Comparison of ENCODE assay signal across 15 cellular contexts in the genomic region with DNA sequence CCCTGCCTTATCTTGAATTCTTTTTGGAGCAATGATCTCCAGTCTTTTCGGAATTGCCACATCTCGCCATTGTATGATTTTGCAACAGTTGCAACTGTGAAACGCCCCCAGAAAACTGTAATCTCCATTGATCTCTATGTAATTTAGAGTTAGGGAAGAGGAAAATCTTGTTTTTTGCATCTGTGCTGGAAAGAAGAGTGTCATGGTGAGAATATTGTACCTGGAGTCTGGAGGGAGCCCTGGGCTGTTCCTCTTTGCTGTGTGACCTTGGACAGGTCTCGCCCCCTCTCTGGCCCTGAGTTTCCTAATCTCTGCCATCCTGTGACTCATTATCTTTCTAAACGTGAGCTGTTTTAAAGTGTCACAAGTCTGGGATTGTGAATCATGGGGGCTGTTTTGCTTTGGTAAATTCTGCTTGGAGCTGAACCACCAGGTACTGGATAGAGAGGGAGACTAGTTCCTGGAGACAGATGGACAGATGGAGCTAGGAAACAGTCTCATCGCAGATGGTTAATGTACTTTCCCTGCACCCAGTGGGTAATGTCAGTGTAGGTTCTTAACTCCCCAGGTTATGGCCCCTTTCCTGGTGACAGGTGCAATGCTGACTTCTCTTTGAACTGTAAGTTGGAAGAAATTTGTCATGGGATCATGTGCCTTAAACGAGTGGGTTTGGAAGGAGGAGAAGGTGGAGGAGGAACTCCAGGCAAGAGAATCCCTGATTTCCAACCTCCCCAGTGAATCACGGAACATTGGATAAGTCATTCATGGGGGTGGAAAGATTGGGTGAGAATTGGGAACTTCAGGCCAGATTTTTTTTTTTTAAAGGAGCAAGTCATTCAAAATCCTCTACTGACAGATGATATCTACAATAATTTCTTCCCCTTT. TPM values are rescaled to one million over a fixed set of nuclear protein-coding genes. Genes with fewer than 3 reads are reported as not detected.
DNase-seq lines count a peak whose midpoint lies in the region; ATAC-seq and TF ChIP-seq lines count a peak whose summit lies in the region.
"Had no signal": no experiment of that assay in that cellular context is flagged by ENCODE, and none has a peak within 500 bp of the region (broad histone marks: within the 10 kb centered on the region; RNA-seq: fewer than 3 reads in every experiment).

No MANE protein-coding gene starts in this region.

- H3K27me3 Mint-ChIP-seq in activated naive CD4-positive, alpha-beta T cell treated with anti-CD3 and anti-CD28 coated beads for 36 hours (ENCODE audit: low read depth) = no peaks in the 10 kb centered on the region
- H3K27me3 Mint-ChIP-seq in activated T-cell treated with anti-CD3 and anti-CD28 coated beads, Interleukin-2, amount 50 U/mL, for 4 hours (ENCODE audit: low read depth) = no peaks in the 10 kb centered on the region

- H3K4me1 ChIP-seq in RWPE2 (ENCODE audit: insufficient read depth, poor library complexity, severe bottlenecking) (peaks cover 36% of the 10 kb centered on the region), stomach (peaks cover 6 to 65% (median 37%) of the 10 kb centered on the region in 4 donors)
- H3K4me1 ChIP-seq: HAP-1 had no signal

- 65 to 73% (median 68%) methylated on average over 8 of the region's 8 CpGs for WGBS in stomach, 5 donors

- no peak for TF ChIP-seq POLR2A in stomach (IDR thresholded peaks at IDR 0.05)

- H3K36me3 ChIP-seq in RWPE2 (ENCODE audit: low read depth) (no peaks in the 10 kb centered on the region), stomach (no peaks in the 10 kb centered on the region)
- H3K36me3 ChIP-seq: suprapubic skin had no signal

- ATAC-seq in RWPE2 (ENCODE audit: low read depth) = peak; percentile 6; the same call in 2 of the 3 replicates
- ATAC-seq in activated T-cell treated with anti-CD3 and anti-CD28 coated beads, Interleukin-2, amount 50 U/mL, for 4 hours = no peak

- no peak overlapping the region for H3K4me3 Mint-ChIP-seq in activated naive CD4-positive, alpha-beta T cell treated with anti-CD3 and anti-CD28 coated beads for 36 hours
- no peak overlapping the region for H3K4me3 Mint-ChIP-seq in activated T-cell treated with anti-CD3 and anti-CD28 coated beads, Interleukin-2, amount 50 U/mL, for 4 hours
- H3K4me3 Mint-ChIP-seq: nephron progenitor cell had no signal

- peaks cover 20% of the 10 kb centered on the region for H3K4me1 Mint-ChIP-seq in activated naive CD4-positive, alpha-beta T cell treated with anti-CD3 and anti-CD28 coated beads for 36 hours (ENCODE audit: low read depth)
- H3K4me1 Mint-ChIP-seq in activated T-cell treated with anti-CD3 and anti-CD28 coated beads, Interleukin-2, amount 50 U/mL, for 4 hours (ENCODE audit: low read depth) = peaks cover 13% of the 10 kb centered on the region
- H3K4me1 Mint-ChIP-seq: nephron progenitor cell had no signal

- CTCF ChIA-PET in activated naive CD4-positive, alpha-beta T cell treated with anti-CD3 and anti-CD28 coated beads for 36 hours (lab: Charles Lee) = interaction anchor here (0.9 to 1.7 kb wide), 3 partner anchors 26 to 79 kb away, joined by 3 read pairs; no protein-coding TSS in a partner anchor

- no peak overlapping the region for H3K27ac Mint-ChIP-seq in activated naive CD4-positive, alpha-beta T cell treated with anti-CD3 and anti-CD28 coated beads for 36 hours
- H3K27ac Mint-ChIP-seq: activated T-helper 2 cell treated with anti-CD3 and anti-CD28 coated beads, Interferon-gamma antibody, Interleukin-2, Interleukin-4, amounts not matched to agents 10 μg/mL and 5 μg/mL and 100 μg/mL, durations not matched to agents 14 hours and 24 hours and 36 hours; nephron progenitor cell had no signal

- intact Hi-C loops in activated naive CD4-positive, alpha-beta T cell treated with anti-CD3 and anti-CD28 coated beads for 36 hours (cut with micrococcal nuclease) = no loop called here
- intact Hi-C loops in head of caudate nucleus (cut with DNase I) (no loop called here), stomach (cut with DNase I; ENCODE audit: low total_unique reads) (no loop called here)

- no peaks in the 10 kb centered on the region for H3K36me3 Mint-ChIP-seq in activated naive CD4-positive, alpha-beta T cell treated with anti-CD3 and anti-CD28 coated beads for 36 hours (ENCODE audit: low read depth)
- H3K36me3 Mint-ChIP-seq in activated T-cell treated with anti-CD3 and anti-CD28 coated beads, Interleukin-2, amount 50 U/mL, for 4 hours (ENCODE audit: insufficient read depth) = no peaks in the 10 kb centered on the region

- TF ChIP-seq CTCF in RWPE2 (IDR thresholded peaks at IDR 0.05; ENCODE audit: poor library complexity, severe bottlenecking) (no peak), stomach (IDR thresholded peaks at IDR 0.05) (no peak)

- no peak for TF ChIP-seq EP300 in stomach (IDR thresholded peaks at IDR 0.05)

- no peaks in the 10 kb centered on the region for H3K9me3 Mint-ChIP-seq in activated naive CD4-positive, alpha-beta T cell treated with anti-CD3 and anti-CD28 coated beads for 36 hours
- H3K9me3 Mint-ChIP-seq in activated T-cell treated with anti-CD3 and anti-CD28 coated beads, Interleukin-2, amount 50 U/mL, for 4 hours = no peaks in the 10 kb centered on the region
- H3K9me3 Mint-ChIP-seq: activated T-helper 2 cell treated with anti-CD3 and anti-CD28 coated beads, Interferon-gamma antibody, Interleukin-2, Interleukin-4, amounts not matched to agents 10 μg/mL and 5 μg/mL and 100 μg/mL, durations not matched to agents 14 hours and 24 hours and 36 hours; nephron progenitor cell had no signal

- H3K4me3 ChIP-seq in RWPE2 (ENCODE audit: severe bottlenecking) = no peak overlapping the region
- no peak overlapping the region for H3K4me3 ChIP-seq in stomach
- H3K4me3 ChIP-seq: HAP-1, suprapubic skin had no signal

- H3K27ac ChIP-seq in RWPE2 (ENCODE audit: poor library complexity, severe bottlenecking) (peak overlapping the region; percentile 1), stomach (peak overlapping the region in 4 of 5 donors; percentile 8 to 74 (median 27))
- H3K27ac ChIP-seq: VCaP had no signal

- no peaks in the 10 kb centered on the region for H3K9me3 ChIP-seq in RWPE2 (ENCODE audit: severe bottlenecking)
- no peaks in the 10 kb centered on the region for H3K9me3 ChIP-seq in stomach
- H3K9me3 ChIP-seq: HAP-1, suprapubic skin had no signal

- H3K27me3 ChIP-seq in RWPE2 (ENCODE audit: insufficient read depth, poor library complexity, severe bottlenecking) (no peaks in the 10 kb centered on the region), stomach (no peaks in the 10 kb centered on the region)
- H3K27me3 ChIP-seq: suprapubic skin had no signal

- DNase-seq in activated naive CD4-positive, alpha-beta T cell treated with anti-CD3 and anti-CD28 coated beads for 36 hours = peak; percentile 16
- no peak for DNase-seq in activated naive CD4-positive, alpha-beta T cell treated with anti-CD3 and anti-CD28 coated beads, Interleukin-2, amount 50 U/mL, for 16 hours
- DNase-seq in RWPE2 (ENCODE audit: low spot score) (peak; percentile 36), head of caudate nucleus (peak in 23 of 42 donors; percentile 19 to 81 (median 50)), stomach (no peak), hepatic stellate cell (ENCODE audit: low spot score) (no peak), GM19240 (ENCODE audit: insufficient read length, low spot score) (no peak)
- DNase-seq in activated T-cell treated with anti-CD3 and anti-CD28 coated beads, Interleukin-2, amount 50 U/mL, for 4 hours = no peak
- DNase-seq: dermis blood vessel endothelial cell, NCI-H1417 treated with DMSO at 0.1 percent for 48 hours, nephron progenitor cell had no signal

RNA-seq across cellular contexts. Expression of a gene that starts 19.6 kb away (rescaled TPM):
- total RNA-seq in activated naive CD4-positive, alpha-beta T cell treated with anti-CD3 and anti-CD28 coated beads for 36 hours = 1 to 10 TPM; 3.8 to 4.2 TPM
- 10 to 100 TPM in 3 of 5 donors, 1 to 10 TPM in 2; 4.1 to 59.7 (median 17.1) TPM for total RNA-seq in stomach
- polyA plus RNA-seq in stomach = 1 to 10 TPM; 1.2 to 2.4 (median 1.7) TPM
- 10 to 100 TPM; 11.7 to 16.2 (median 14.5) TPM for total RNA-seq in activated T-cell treated with anti-CD3 and anti-CD28 coated beads, Interleukin-2, amount 50 U/mL, for 4 hours

Comparison
In these comparisons a context has a peak if more than half of its experiments do, and no peak if none do; other contexts are left out.
1. DNase-seq: peak in activated naive CD4-positive, alpha-beta T cell treated with anti-CD3 and anti-CD28 coated beads for 36 hours (single experiment), RWPE2 (single experiment) and head of caudate nucleus (23 of 42); none in activated naive CD4-positive, alpha-beta T cell treated with anti-CD3 and anti-CD28 coated beads, Interleukin-2, amount 50 U/mL, for 16 hours (single experiment), stomach (single experiment), activated T-cell treated with anti-CD3 and anti-CD28 coated beads, Interleukin-2, amount 50 U/mL, for 4 hours (single experiment), hepatic stellate cell (single experiment) and GM19240 (single experiment).